Comparison of ENCODE assay signal across 16 cellular contexts in genomic region chr1:175540928-175541645, GRCh38.
"Had no signal": no experiment of that assay in that cellular context is flagged by ENCODE, and none has a peak within 500 bp of the region (broad histone marks: within the 10 kb centered on the region; RNA-seq: fewer than 3 reads in every experiment).

No MANE protein-coding gene starts in this region.

- H3K4me1 ChIP-seq: esophagus muscularis mucosa, left ventricle myocardium inferior, tibial nerve had no signal

- H3K4me3 Mint-ChIP-seq: activated naive CD8-positive, alpha-beta T cell treated with anti-CD3 and anti-CD28 coated beads for 36 hours; immature natural killer cell; stimulated activated effector memory CD8-positive, alpha-beta T cell treated with anti-CD3 and anti-CD28 coated beads, Interleukin-12 subunit alpha, Interleukin-12 subunit beta, amount 100 ng/mL, for 72 hours had no signal

- H3K36me3 ChIP-seq: esophagus muscularis mucosa, left ventricle myocardium inferior, tibial nerve had no signal

- H3K4me1 Mint-ChIP-seq: activated naive CD8-positive, alpha-beta T cell treated with anti-CD3 and anti-CD28 coated beads for 36 hours had no signal

- H3K27ac Mint-ChIP-seq: activated naive CD8-positive, alpha-beta T cell treated with anti-CD3 and anti-CD28 coated beads for 36 hours; immature natural killer cell; stimulated activated effector memory CD8-positive, alpha-beta T cell treated with anti-CD3 and anti-CD28 coated beads, Interleukin-12 subunit alpha, Interleukin-12 subunit beta, amount 100 ng/mL, for 72 hours had no signal

- H3K4me3 ChIP-seq: esophagus muscularis mucosa, left ventricle myocardium inferior, tibial nerve had no signal

- H3K27ac ChIP-seq: esophagus muscularis mucosa, left ventricle myocardium inferior, tibial nerve had no signal

- H3K9me3 ChIP-seq: esophagus muscularis mucosa, left ventricle myocardium inferior, tibial nerve had no signal

- ATAC-seq: activated CD4-positive, CD25-positive, alpha-beta regulatory T cell treated with anti-CD3 and anti-CD28 coated beads, Interleukin-2, amount 50 U/mL, for 24 hours; right cardiac atrium; stimulated activated effector memory CD8-positive, alpha-beta T cell treated with anti-CD3 and anti-CD28 coated beads, Interleukin-12 subunit alpha, Interleukin-12 subunit beta, amount 100 ng/mL, for 72 hours had no signal

- H3K36me3 Mint-ChIP-seq: activated naive CD8-positive, alpha-beta T cell treated with anti-CD3 and anti-CD28 coated beads for 36 hours; stimulated activated effector memory CD8-positive, alpha-beta T cell treated with anti-CD3 and anti-CD28 coated beads, Interleukin-12 subunit alpha, Interleukin-12 subunit beta, amount 100 ng/mL, for 72 hours had no signal

- DNase-seq: activated effector memory CD4-positive, alpha-beta T cell treated with anti-CD3 and anti-CD28 coated beads, Interleukin-2, amount 50 U/mL, for 16 hours; activated naive CD8-positive, alpha-beta T cell treated with anti-CD3 and anti-CD28 coated beads for 36 hours; activated T-cell treated with anti-CD3 and anti-CD28 coated beads, Interleukin-2, amount 50 U/mL, for 1 hour; aorta; immature natural killer cell; left ventricle myocardium inferior; midbrain; posterior cingulate gyrus; right cardiac atrium; T-helper 2 cell had no signal

- H3K27me3 ChIP-seq: tibial nerve had no signal

- H3K9me3 Mint-ChIP-seq: activated naive CD8-positive, alpha-beta T cell treated with anti-CD3 and anti-CD28 coated beads for 36 hours; immature natural killer cell; stimulated activated effector memory CD8-positive, alpha-beta T cell treated with anti-CD3 and anti-CD28 coated beads, Interleukin-12 subunit alpha, Interleukin-12 subunit beta, amount 100 ng/mL, for 72 hours had no signal

- FAIRE-seq: endometrium, TTC549 had no signal
